In genomic region chr14:64612021-64612380, GRCh38 we compare ENCODE assay signal across 10 cellular contexts.
A peak's percentile ranks its signal among the peaks of the same experiment; 100 is the strongest.
DNase-seq lines count a peak whose midpoint lies in the region; ATAC-seq and TF ChIP-seq lines count a peak whose summit lies in the region.
"Had no signal": no experiment of that assay in that cellular context is flagged by ENCODE, and none has a peak within 500 bp of the region (broad histone marks: within the 10 kb centered on the region; RNA-seq: fewer than 3 reads in every experiment).

No MANE protein-coding gene starts in this region.

- H3K27ac ChIP-seq in left lung, result peak overlapping the region in 1 of 2 donors; percentile 35
- H3K27ac ChIP-seq in upper lobe of right lung, result peak overlapping the region; percentile 45

- H3K4me1 ChIP-seq in left lung, result peaks cover 0 to 11% of the 10 kb centered on the region in 2 donors
- H3K4me1 ChIP-seq in upper lobe of right lung, result peaks cover 13% of the 10 kb centered on the region
- no peaks in the 10 kb centered on the region for H3K4me1 ChIP-seq in BE2C

- POLR2A ChIA-PET in GM10248 (lab: Yijun Ruan, JAX), result no interaction called here

- H3K4me3 ChIP-seq in cardiac fibroblast (replicated peaks in 1 of 2; ENCODE audit: low read depth in 2 of 2, low read length in 2 of 2) (no peak overlapping the region), left lung (no peak overlapping the region), upper lobe of right lung (no peak overlapping the region), BE2C (ENCODE audit: low read depth, low read length) (no peak overlapping the region)

- H3K27me3 ChIP-seq in left lung (no peaks in the 10 kb centered on the region), upper lobe of right lung (no peaks in the 10 kb centered on the region), BE2C (no peaks in the 10 kb centered on the region)

- intact Hi-C loops in Right ventricle myocardium superior (cut with DNase I), result no loop called here
- intact Hi-C loops in Right ventricle myocardium inferior (cut with DNase I), result no loop called here
- intact Hi-C loops in left lung (cut with DNase I), result no loop called here
- intact Hi-C loops in upper lobe of right lung (cut with DNase I), result no loop called here

- H3K36me3 ChIP-seq in left lung (no peaks in the 10 kb centered on the region), upper lobe of right lung (no peaks in the 10 kb centered on the region), BE2C (no peaks in the 10 kb centered on the region)

- peak; percentile 50 for ATAC-seq in Right ventricle myocardium superior (ENCODE audit: poor library complexity)
- ATAC-seq in Right ventricle myocardium inferior, result no peak
- peak; percentile 66 for ATAC-seq in left lung
- no peak for ATAC-seq in upper lobe of right lung

- CTCF ChIA-PET in GM10248 (lab: Yijun Ruan, JAX), result interaction anchor here (0.9 to 1.3 kb wide), 2 partner anchors 19 to 25 kb away, joined by 3 to 4 read pairs; no protein-coding TSS in a partner anchor

- H3K9me3 ChIP-seq in left lung (no peaks in the 10 kb centered on the region), upper lobe of right lung (no peaks in the 10 kb centered on the region), BE2C (0 out of 2 replicates have a peak, but pooled peaks cover 4% of the 10 kb centered on the region)

- TF ChIP-seq CTCF in cardiac fibroblast (IDR thresholded peaks at IDR 0.05; ENCODE audit: low read depth, low read length), result no peak
- TF ChIP-seq CTCF in left lung (IDR thresholded peaks at IDR 0.05), result no peak
- no peak for TF ChIP-seq CTCF in upper lobe of right lung (IDR thresholded peaks at IDR 0.05)
- no peak for TF ChIP-seq CTCF in GM10248 (IDR thresholded peaks at IDR 0.05; ENCODE audit: control extremely low read depth, extremely low read depth, low read depth, missing control alignments)
- TF ChIP-seq CTCF in BE2C (IDR thresholded peaks at IDR 0.05; ENCODE audit: low read depth, low read length), result no peak

- no peak for DNase-seq in Right ventricle myocardium superior
- DNase-seq in Right ventricle myocardium inferior (ENCODE audit: missing footprints), result no peak
- peak; percentile 43 to 78 for DNase-seq in cardiac fibroblast (ENCODE audit: low read depth in 2 of 2)
- no peak for DNase-seq in left lung
- DNase-seq in upper lobe of right lung, result no peak
- no peak for DNase-seq in NCI-H2227 treated with DMSO at 0.1 percent for 48 hours (lab: John Stamatoyannopoulos, UW)
- no peak for DNase-seq in GM10248 (ENCODE audit: extremely low spot score)
- no peak for DNase-seq in BE2C
- DNase-seq: activated CD4-positive, CD25-positive, alpha-beta regulatory T cell treated with anti-CD3 and anti-CD28 coated beads, Interleukin-2, amount 50 U/mL, for 72 hours; activated naive CD8-positive, alpha-beta T cell treated with anti-CD3 and anti-CD28 coated beads, Interleukin-2, amount 10 ng/mL, durations not matched to agents 7 days and 5 days had no signal

Comparison
In these comparisons a context has a peak if more than half of its experiments do, and no peak if none do; other contexts are left out.
1. ATAC-seq: peak in Right ventricle myocardium superior (single experiment) and left lung (single experiment); none in Right ventricle myocardium inferior (single experiment) and upper lobe of right lung (single experiment).
2. DNase-seq: peak in cardiac fibroblast (2 of 2); none in Right ventricle myocardium superior (single experiment), Right ventricle myocardium inferior (single experiment), left lung (0 of 2), upper lobe of right lung (single experiment), NCI-H2227 treated with DMSO at 0.1 percent for 48 hours (single experiment), GM10248 (single experiment) and BE2C (single experiment).